Comparison of ENCODE assay signal across 16 cellular contexts in the genomic region with DNA sequence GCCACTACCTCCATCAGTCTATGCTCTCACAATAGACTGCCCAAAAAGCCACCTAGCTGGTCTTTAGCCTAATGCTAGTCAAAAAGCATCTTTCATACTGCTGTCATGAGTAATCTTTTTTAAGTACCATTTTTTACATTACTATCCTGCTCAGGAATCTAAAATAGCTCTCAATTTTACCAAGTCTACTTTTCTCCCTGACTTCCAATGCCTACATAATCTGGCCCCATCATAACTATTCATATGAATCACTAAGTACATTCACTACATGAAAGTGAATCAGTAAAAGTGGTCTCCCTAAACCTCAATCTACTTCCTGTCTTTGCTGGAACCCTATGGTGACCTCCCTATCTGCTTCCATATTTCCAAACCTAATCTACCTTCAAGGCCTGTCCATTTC.
DNase-seq lines count a peak whose midpoint lies in the region; ATAC-seq, FAIRE-seq and TF ChIP-seq lines count a peak whose summit lies in the region.
"Had no signal": no experiment of that assay in that cellular context is flagged by ENCODE, and none has a peak within 500 bp of the region (broad histone marks: within the 10 kb centered on the region; RNA-seq: fewer than 3 reads in every experiment).

No MANE protein-coding gene starts in this region.

- TF ChIP-seq EP300 in A549 (IDR thresholded peaks at IDR 0.05), result no peak

- H3K4me1 ChIP-seq in A549 (no peaks in the 10 kb centered on the region), small intestine (ENCODE audit: control insufficient read depth in 2 of 2, insufficient read depth in 1 of 2, low read depth in 1 of 2, low read length in 1 of 2) (no peaks in the 10 kb centered on the region)
- H3K4me1 ChIP-seq: colonic mucosa, left ventricle myocardium inferior had no signal

- H3K27ac ChIP-seq in A549, result no peak overlapping the region
- no peak overlapping the region for H3K27ac ChIP-seq in small intestine (ENCODE audit: low read depth in 1 of 2, low read length in 1 of 2)
- H3K27ac ChIP-seq: colonic mucosa, KMS-11, left ventricle myocardium inferior, neutrophil had no signal

- CTCF ChIA-PET in A549 (lab: Yijun Ruan, JAX), result no interaction called here

- H3K36me3 ChIP-seq in small intestine (ENCODE audit: control insufficient read depth in 2 of 2, insufficient read depth in 2 of 2, low read length in 2 of 2), result peaks cover 0 to 2% of the 10 kb centered on the region in 2 donors
- H3K36me3 ChIP-seq: colonic mucosa had no signal

- H3K4me3 ChIP-seq in A549 (no peak overlapping the region), epithelial cell of esophagus (ENCODE audit: low read length) (no peak overlapping the region), small intestine (ENCODE audit: low read depth in 1 of 2, low read length in 2 of 2) (no peak overlapping the region)
- H3K4me3 ChIP-seq: colonic mucosa, left ventricle myocardium inferior had no signal

- peak in 1 of 2 experiments; percentile 42; a peak in 2 of 6 replicates for ATAC-seq in A549
- no peak for ATAC-seq in HG03354 (IDR thresholded peaks at IDR 0.05; ENCODE audit: poor library complexity, severe bottlenecking, unreplicated experiment)
- ATAC-seq in GM21390 (IDR thresholded peaks at IDR 0.05; ENCODE audit: unreplicated experiment), result no peak

- POLR2A ChIA-PET in A549 (lab: Yijun Ruan, JAX), result no interaction called here

- TF ChIP-seq CTCF in A549 (IDR thresholded peaks at IDR 0.05) (no peak), epithelial cell of esophagus (IDR thresholded peaks at IDR 0.05; ENCODE audit: insufficient read depth, low read depth, low read length, missing control alignments) (no peak)

- peak; percentile 32 for FAIRE-seq in A549 (lab: Jason Lieb, UNC)
- peak; percentile 75 for FAIRE-seq in RCC 7860 (lab: Jason Lieb, UNC)
- FAIRE-seq in small intestine (lab: Jason Lieb, UNC), result no peak

- no peaks in the 10 kb centered on the region for H3K27me3 ChIP-seq in small intestine (ENCODE audit: control insufficient read depth in 2 of 2, insufficient read depth in 2 of 2, low read length in 2 of 2)
- H3K27me3 ChIP-seq: colonic mucosa, neutrophil had no signal

- no peak overlapping the region for H3K4me2 ChIP-seq in A549
- H3K4me2 ChIP-seq: KMS-11 had no signal

- TF ChIP-seq RAD21 in A549 (conservative IDR thresholded peaks at IDR 0.05 in 1 of 2, IDR thresholded peaks at IDR 0.05 in 1 of 2), result no peak

- DNase-seq in A549 (ENCODE audit: low read depth in 1 of 2, low spot score in 1 of 2) (no peak), GM03348 (ENCODE audit: low spot score) (peak; percentile 23), RCC 7860 (ENCODE audit: low spot score) (peak; percentile 71), epithelial cell of esophagus (ENCODE audit: low read depth) (peak; percentile 1), occipital lobe (lab: John Stamatoyannopoulos, UW) (no peak), small intestine (no peak)
- DNase-seq: CD4-positive, CD25-positive, alpha-beta regulatory T cell; colonic mucosa; H9; left ventricle myocardium inferior; stimulated activated CD4-positive, alpha-beta T cell treated with anti-CD3 and anti-CD28 coated beads, Interleukin-15, amount 100 ng/mL, for 24 hours; T1000 had no signal

- H3K9me3 ChIP-seq in A549, result no peaks in the 10 kb centered on the region
- no peaks in the 10 kb centered on the region for H3K9me3 ChIP-seq in small intestine (ENCODE audit: control insufficient read depth, low read depth)
- H3K9me3 ChIP-seq: colonic mucosa, left ventricle myocardium inferior, neutrophil had no signal

- no peak for TF ChIP-seq POLR2A in A549 (IDR thresholded peaks at IDR 0.05; ENCODE audit: low read length)

TF ChIP-seq in A549, 52 proteins besides CTCF, POLR2A, EP300 and RAD21:
- TF ChIP-seq CHD2 (IDR thresholded peaks at IDR 0.05; ENCODE audit: low read length, partially characterized antibody), result no peak

Comparison
In these comparisons a context has a peak if more than half of its experiments do, and no peak if none do; other contexts are left out.
1. DNase-seq: peak in GM03348 (single experiment), RCC 7860 (single experiment) and epithelial cell of esophagus (single experiment); none in A549 (0 of 2), occipital lobe (single experiment) and small intestine (single experiment).